In the genomic region with DNA sequence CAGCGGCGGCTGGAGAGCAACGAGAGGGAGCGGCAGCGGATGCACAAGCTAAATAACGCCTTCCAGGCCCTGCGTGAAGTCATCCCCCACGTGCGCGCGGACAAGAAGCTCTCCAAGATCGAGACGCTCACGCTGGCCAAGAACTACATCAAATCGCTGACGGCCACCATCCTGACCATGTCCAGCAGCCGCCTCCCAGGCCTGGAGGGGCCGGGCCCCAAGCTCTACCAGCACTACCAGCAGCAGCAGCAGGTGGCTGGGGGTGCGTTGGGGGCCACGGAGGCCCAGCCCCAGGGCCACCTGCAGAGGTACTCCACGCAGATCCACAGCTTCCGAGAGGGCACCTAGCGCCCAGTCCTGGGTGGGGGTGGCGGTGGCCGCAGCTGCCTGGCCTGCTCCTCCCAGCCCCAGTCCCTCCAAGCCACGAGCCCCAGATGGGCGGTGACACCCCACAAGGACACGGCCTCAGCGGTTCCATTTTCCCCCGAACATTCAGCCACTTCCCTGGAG, we compare ENCODE assay signal across 1 cellular context.
TF ChIP-seq lines count a peak whose summit lies in the region.

No MANE protein-coding gene starts in this region.

TF ChIP-seq in HCT116, 20 proteins besides CTCF, POLR2A, EP300 and RAD21 (continued from another document):
- TF ChIP-seq ELF1 (IDR thresholded peaks at IDR 0.05; ENCODE audit: borderline replicate concordance, low read depth) (no peak), CBX3 (IDR thresholded peaks at IDR 0.05; ENCODE audit: low read depth) (no peak), FOSL1 (IDR thresholded peaks at IDR 0.05; ENCODE audit: low read depth) (no peak), ZNF274 (IDR thresholded peaks at IDR 0.05; ENCODE audit: low read depth, low read length) (no peak), SP1 (IDR thresholded peaks at IDR 0.05; ENCODE audit: low read depth) (no peak), EZH2 (IDR thresholded peaks at IDR 0.05) (no peak), SIN3A (IDR thresholded peaks at IDR 0.05; ENCODE audit: low read depth) (no peak), POLR2AphosphoS5 (IDR thresholded peaks at IDR 0.05; ENCODE audit: low read depth, low read length) (no peak), JUND (IDR thresholded peaks at IDR 0.05) (no peak), TCF7L2 (IDR thresholded peaks at IDR 0.05; ENCODE audit: borderline replicate concordance, extremely low read depth, insufficient read depth, insufficient read length) (no peak)
